Comparison of ENCODE assay signal across 13 cellular contexts in genomic region chrX:149198980-149199732, GRCh38.
DNase-seq lines count a peak whose midpoint lies in the region; ATAC-seq and TF ChIP-seq lines count a peak whose summit lies in the region.
"Had no signal": no experiment of that assay in that cellular context is flagged by ENCODE, and none has a peak within 500 bp of the region (broad histone marks: within the 10 kb centered on the region; RNA-seq: fewer than 3 reads in every experiment).

No MANE protein-coding gene starts in this region.

- H3K4me1 Mint-ChIP-seq in activated T-helper 17 cell treated with anti-CD3 and anti-CD28 coated beads, Interleukin-2, amount 50 U/mL, for 72 hours, result no peaks in the 10 kb centered on the region

- no peaks in the 10 kb centered on the region for H3K27me3 ChIP-seq in tibial artery

- H3K9me3 Mint-ChIP-seq in activated T-helper 17 cell treated with anti-CD3 and anti-CD28 coated beads, Interleukin-2, amount 50 U/mL, for 72 hours, result peaks cover 5% of the 10 kb centered on the region

- intact Hi-C loops in tibial artery (cut with DNase I; ENCODE audit: low total_unique reads), result no loop called here

- H3K4me3 ChIP-seq in tibial artery, result no peak overlapping the region

- no peak overlapping the region for H3K27ac ChIP-seq in tibial artery
- H3K27ac ChIP-seq: WERI-Rb-1 had no signal

- ATAC-seq in GM18511 (IDR thresholded peaks at IDR 0.05; ENCODE audit: unreplicated experiment) (peak; percentile 75), GM19035 (IDR thresholded peaks at IDR 0.05; ENCODE audit: unreplicated experiment) (peak; percentile 71), HG02870 (IDR thresholded peaks at IDR 0.05; ENCODE audit: unreplicated experiment) (peak; percentile 79)
- ATAC-seq in activated T-helper 17 cell treated with anti-CD3 and anti-CD28 coated beads, Interleukin-2, amount 50 U/mL, for 72 hours (replicated peaks), result peak; percentile 77
- ATAC-seq: HCT116 had no signal

- H3K27me3 Mint-ChIP-seq in activated T-helper 17 cell treated with anti-CD3 and anti-CD28 coated beads, Interleukin-2, amount 50 U/mL, for 72 hours, result peaks cover 1% of the 10 kb centered on the region

- H3K36me3 ChIP-seq in tibial artery, result no peaks in the 10 kb centered on the region
- H3K36me3 ChIP-seq: WERI-Rb-1 had no signal

- no peaks in the 10 kb centered on the region for H3K4me1 ChIP-seq in tibial artery

- H3K27ac Mint-ChIP-seq in activated T-helper 17 cell treated with anti-CD3 and anti-CD28 coated beads, Interleukin-2, amount 50 U/mL, for 72 hours, result no peak overlapping the region

- H3K36me3 Mint-ChIP-seq in activated T-helper 17 cell treated with anti-CD3 and anti-CD28 coated beads, Interleukin-2, amount 50 U/mL, for 72 hours (ENCODE audit: low read depth), result no peaks in the 10 kb centered on the region

- TF ChIP-seq CTCF in tibial artery (IDR thresholded peaks at IDR 0.05), result no peak

- H3K9me3 ChIP-seq in tibial artery, result no peaks in the 10 kb centered on the region

- DNase-seq in dedifferentiated amniotic fluid mesenchymal stem cell (ENCODE audit: extremely low spot score), result no peak
- DNase-seq in putamen (ENCODE audit: low spot score), result no peak
- DNase-seq in tibial artery, result no peak
- DNase-seq: Calu3, NCI-H524, occipital lobe, SHP77, WERI-Rb-1 had no signal

- H3K4me3 Mint-ChIP-seq in activated T-helper 17 cell treated with anti-CD3 and anti-CD28 coated beads, Interleukin-2, amount 50 U/mL, for 72 hours, result no peak overlapping the region
